ENCODE assay signal across 17 cellular contexts in genomic region chr4:6054162-6054922, GRCh38. TPM values are rescaled to one million over a fixed set of nuclear protein-coding genes. Genes with fewer than 3 reads are reported as not detected.
DNase-seq lines count a peak whose midpoint lies in the region; ATAC-seq, FAIRE-seq and TF ChIP-seq lines count a peak whose summit lies in the region.
"Had no signal": no experiment of that assay in that cellular context is flagged by ENCODE, and none has a peak within 500 bp of the region (broad histone marks: within the 10 kb centered on the region; RNA-seq: fewer than 3 reads in every experiment).

No MANE protein-coding gene starts in this region.

- no peak overlapping the region for H2BK120ac ChIP-seq in H1 (replicated peaks; ENCODE audit: low read depth, low read length)

- H3K4me1 Mint-ChIP-seq in GM23338, result peaks cover 4% of the 10 kb centered on the region; the same call in 1 of the 3 replicates
- no peaks in the 10 kb centered on the region for H3K4me1 Mint-ChIP-seq in activated CD4-positive, alpha-beta T cell treated with anti-CD3 and anti-CD28 coated beads for 36 hours

- DNase-seq in GM23338 (ENCODE audit: low spot score) (no peak), H1 (ENCODE audit: low read depth in 1 of 2, low spot score in 2 of 2) (no peak), sigmoid colon (peak; percentile 49), SKM-1 (lab: John Stamatoyannopoulos, UW; ENCODE audit: unreplicated experiment) (no peak)
- DNase-seq in stimulated activated CD4-positive, alpha-beta T cell treated with anti-CD3 and anti-CD28 coated beads, Interleukin-2, amount 100 ng/mL, for 48 hours, result no peak
- no peak for DNase-seq in activated CD4-positive, alpha-beta T cell treated with anti-CD3 and anti-CD28 coated beads for 36 hours
- DNase-seq: BE2C; CD4-positive, alpha-beta memory T cell; DMS79; GM23248 had no signal

- WGBS in H1 (ENCODE audit: extremely low coverage in 1 of 2, insufficient coverage in 1 of 2, insufficient read length in 1 of 2, insufficient replicate concordance in 2 of 2, low coverage in 1 of 2, low lambda C conversion rate in 2 of 2, missing lambda C conversion rate in 1 of 2), 2 experiments, result 86% methylated on average over 16 of the region's 16 CpGs; no CpG with 5 or more reads in 1 of the 2 experiments
- 67 to 72% methylated on average over 16 of the region's 16 CpGs for WGBS in sigmoid colon, 2 donors

- H4K20me1 ChIP-seq in GM23338 (replicated peaks; ENCODE audit: insufficient read depth) (no peaks in the 10 kb centered on the region), H1 (replicated peaks in 1 of 2; ENCODE audit: control insufficient read depth in 1 of 2, insufficient read depth in 2 of 2, low read length in 2 of 2) (peaks cover 0 to 1% of the 10 kb centered on the region in 2 experiments)

- no peak overlapping the region for H2BK20ac ChIP-seq in H1 (ENCODE audit: low read length)

- no peak overlapping the region for H4K5ac ChIP-seq in H1 (ENCODE audit: insufficient read length, low read depth, low read length)

- H3K4me3 Mint-ChIP-seq in GM23338, result no peak overlapping the region
- H3K4me3 Mint-ChIP-seq in activated CD4-positive, alpha-beta T cell treated with anti-CD3 and anti-CD28 coated beads for 36 hours, result no peak overlapping the region
- H3K4me3 Mint-ChIP-seq: CD4-positive, alpha-beta memory T cell had no signal

- TF ChIP-seq POLR2A in H1 (IDR thresholded peaks at IDR 0.05; ENCODE audit: control extremely low read depth in 1 of 2, low read depth in 2 of 2, low read length in 2 of 2), result no peak
- TF ChIP-seq POLR2A in sigmoid colon (IDR thresholded peaks at IDR 0.05), result no peak

- no peak overlapping the region for H2BK15ac ChIP-seq in H1 (ENCODE audit: low read length)

- ATAC-seq in GM23338, result peak; percentile 49; the same call in 2 of the 3 replicates
- ATAC-seq in activated CD4-positive, alpha-beta T cell treated with anti-CD3 and anti-CD28 coated beads for 36 hours, result no peak
- ATAC-seq: GM12878 had no signal

- no peaks in the 10 kb centered on the region for H3K4me1 ChIP-seq in GM23338 (ENCODE audit: insufficient read depth)
- no peaks in the 10 kb centered on the region; a peak in 1 of 7 replicates for H3K4me1 ChIP-seq in H1 (replicated peaks in 1 of 4; ENCODE audit: control insufficient read depth in 3 of 4, insufficient read depth in 4 of 4, low read length in 3 of 4)
- H3K4me1 ChIP-seq in sigmoid colon, result no peaks in the 10 kb centered on the region
- H3K4me1 ChIP-seq: BE2C, HAP-1 had no signal

- H4K8ac ChIP-seq in H1 (ENCODE audit: extremely low read depth, insufficient read depth, low read length), result no peak overlapping the region

- peaks cover 1% of the 10 kb centered on the region for H3K27me3 Mint-ChIP-seq in GM23338 (ENCODE audit: insufficient read depth, low read depth, poor library complexity)
- H3K27me3 Mint-ChIP-seq in activated CD4-positive, alpha-beta T cell treated with anti-CD3 and anti-CD28 coated beads for 36 hours, result no peaks in the 10 kb centered on the region
- H3K27me3 Mint-ChIP-seq: CD4-positive, alpha-beta memory T cell had no signal

- TF ChIP-seq EP300 in H1 (IDR thresholded peaks at IDR 0.05; ENCODE audit: borderline replicate concordance in 1 of 2, low read depth in 2 of 2, low read length in 2 of 2) (no peak), sigmoid colon (IDR thresholded peaks at IDR 0.05) (no peak)

- no peak overlapping the region for H2BK5ac ChIP-seq in H1 (ENCODE audit: low read depth, low read length)

- no peak overlapping the region for H3K27ac Mint-ChIP-seq in GM23338
- no peak overlapping the region for H3K27ac Mint-ChIP-seq in activated CD4-positive, alpha-beta T cell treated with anti-CD3 and anti-CD28 coated beads for 36 hours

- no peaks in the 10 kb centered on the region for H3F3A ChIP-seq in GM23338 (replicated peaks; ENCODE audit: low read depth)

- H2AFZ ChIP-seq in GM23338 (no peak overlapping the region), H1 (ENCODE audit: low read length) (no peak overlapping the region)
- H2AFZ ChIP-seq: GM23248 had no signal

- no peaks in the 10 kb centered on the region for H3K9me2 ChIP-seq in GM23338 (ENCODE audit: insufficient read depth)

- H3K4me2 ChIP-seq in GM23338 (no peak overlapping the region), H1 (ENCODE audit: insufficient read depth in 1 of 2, low read depth in 2 of 2, low read length in 2 of 2) (no peak overlapping the region)

- no peak overlapping the region for H3K23ac ChIP-seq in H1 (ENCODE audit: insufficient read length)

- H3K4me3 ChIP-seq in GM23338 (no peak overlapping the region), H1 (ENCODE audit: extremely low read depth in 1 of 4, insufficient read depth in 2 of 4, low read depth in 3 of 4, low read length in 4 of 4) (no peak overlapping the region), sigmoid colon (no peak overlapping the region)
- H3K4me3 ChIP-seq: GM12878, GM23248, HAP-1 had no signal

- POLR2A ChIA-PET in H1 (lab: Charles Lee; ENCODE audit: partially characterized antibody), result interaction anchor here (1.2 kb wide), 1 partner anchor 17 kb away, joined by 4 read pairs; no protein-coding TSS in a partner anchor
- POLR2A ChIA-PET in activated CD4-positive, alpha-beta T cell treated with anti-CD3 and anti-CD28 coated beads for 36 hours (lab: Charles Lee), result no interaction called here

- H3K27ac ChIP-seq in GM23338 (ENCODE audit: low read depth) (no peak overlapping the region), angular gyrus (ENCODE audit: low read depth, low read length) (peak overlapping the region; percentile 44), H1 (ENCODE audit: low read depth, low read length) (no peak overlapping the region), sigmoid colon (no peak overlapping the region)
- H3K27ac ChIP-seq: C4-2B, GM23248 had no signal

- CTCF ChIA-PET in H1 (lab: Charles Lee; ENCODE audit: partially characterized antibody), result interaction anchor here (0.7 to 2.2 kb wide), 7 partner anchors 10 to 144 kb away, joined by 3 to 7 read pairs (median 5); no protein-coding TSS in a partner anchor
- CTCF ChIA-PET in activated CD4-positive, alpha-beta T cell treated with anti-CD3 and anti-CD28 coated beads for 36 hours (lab: Charles Lee), result no interaction called here

- peaks cover 24% of the 10 kb centered on the region for H3K36me3 Mint-ChIP-seq in GM23338 (ENCODE audit: low read depth)
- peaks cover 1% of the 10 kb centered on the region for H3K36me3 Mint-ChIP-seq in activated CD4-positive, alpha-beta T cell treated with anti-CD3 and anti-CD28 coated beads for 36 hours (ENCODE audit: low read depth)

- no peaks in the 10 kb centered on the region for H3K9me3 ChIP-seq in H1 (ENCODE audit: insufficient read depth in 2 of 2, low read depth in 1 of 2, low read length in 1 of 2)
- H3K9me3 ChIP-seq in sigmoid colon, result peaks cover 9 to 16% (median 11%) of the 10 kb centered on the region in 4 donors
- H3K9me3 ChIP-seq: BE2C, HAP-1 had no signal

- H4K91ac ChIP-seq in H1 (replicated peaks; ENCODE audit: insufficient read length, low read length), result no peak overlapping the region

- H3K27me3 ChIP-seq in GM23338 (ENCODE audit: insufficient read depth), result no peaks in the 10 kb centered on the region
- H3K27me3 ChIP-seq in H1 (replicated peaks in 1 of 4; ENCODE audit: control insufficient read depth in 3 of 4, extremely low read depth in 1 of 4, insufficient read depth in 3 of 4, low read length in 3 of 4), result no peaks in the 10 kb centered on the region; a peak in 2 of 7 replicates
- H3K27me3 ChIP-seq in sigmoid colon, result no peaks in the 10 kb centered on the region
- H3K27me3 ChIP-seq: BE2C had no signal

- no peaks in the 10 kb centered on the region; the same call in 1 of the 2 replicates for H3K36me3 ChIP-seq in GM23338 (ENCODE audit: insufficient read depth)
- no peaks in the 10 kb centered on the region for H3K36me3 ChIP-seq in H1 (ENCODE audit: control insufficient read depth in 2 of 4, insufficient read depth in 4 of 4, low read length in 3 of 4)
- H3K36me3 ChIP-seq in sigmoid colon, result no peaks in the 10 kb centered on the region
- H3K36me3 ChIP-seq: HAP-1 had no signal

- H3K56ac ChIP-seq in H1 (replicated peaks; ENCODE audit: insufficient read length, low read depth, low read length), result no peak overlapping the region

- no peaks in the 10 kb centered on the region for H3K23me2 ChIP-seq in H1 (ENCODE audit: low read depth, low read length)

- H2AK5ac ChIP-seq in H1 (ENCODE audit: low read depth, low read length), result no peak overlapping the region

- H2BK12ac ChIP-seq in H1 (ENCODE audit: low read depth, low read length), result 0 out of 2 replicates have a peak overlapping the region, but pooled peaks have one; percentile 3

- TF ChIP-seq RAD21 in H1 (IDR thresholded peaks at IDR 0.05 in 1 of 2, conservative IDR thresholded peaks at IDR 0.05 in 1 of 2; ENCODE audit: low read depth in 2 of 2, low read length in 2 of 2), result no peak

- no peak overlapping the region for H3K4ac ChIP-seq in H1 (replicated peaks; ENCODE audit: insufficient read length, low read depth, low read length)

- no peak for FAIRE-seq in H1 (lab: Jason Lieb, UNC)
- FAIRE-seq: GM12878, GM18507 had no signal

- H3K9ac ChIP-seq in H1 (replicated peaks in 1 of 4; ENCODE audit: extremely low read depth in 1 of 4, low read depth in 3 of 4, low read length in 3 of 4), result no peak overlapping the region
- H3K9ac ChIP-seq: GM23248 had no signal

- TF ChIP-seq CTCF in GM23338 (conservative IDR thresholded peaks at IDR 0.05; ENCODE audit: low read depth in 2 of 2) (no peak), H1 (IDR thresholded peaks at IDR 0.05; ENCODE audit: control extremely low read depth in 1 of 3, insufficient read depth in 1 of 3, low read depth in 1 of 3, low read length in 3 of 3) (no peak), sigmoid colon (IDR thresholded peaks at IDR 0.05) (no peak)

- intact Hi-C loops in sigmoid colon (cut with DNase I), result no loop called here
- intact Hi-C loops in activated CD4-positive, alpha-beta T cell treated with anti-CD3 and anti-CD28 coated beads for 36 hours (cut with DNase I, micrococcal nuclease), result no loop called here

- H3K79me2 ChIP-seq in GM23338 (replicated peaks; ENCODE audit: insufficient read depth), result no peaks in the 10 kb centered on the region
- no peaks in the 10 kb centered on the region for H3K79me2 ChIP-seq in H1 (ENCODE audit: control insufficient read depth in 1 of 2, insufficient read depth in 2 of 2, low read length in 2 of 2)

- peaks cover 24% of the 10 kb centered on the region for H3K9me3 Mint-ChIP-seq in GM23338
- peaks cover 12% of the 10 kb centered on the region for H3K9me3 Mint-ChIP-seq in activated CD4-positive, alpha-beta T cell treated with anti-CD3 and anti-CD28 coated beads for 36 hours (ENCODE audit: low read depth)

- H3K18ac ChIP-seq in H1 (ENCODE audit: extremely low read depth, low read length), result no peak overlapping the region

- no peaks in the 10 kb centered on the region for H3K79me1 ChIP-seq in H1 (ENCODE audit: low read depth, low read length)

- no peak overlapping the region for H3K14ac ChIP-seq in H1 (ENCODE audit: insufficient read length)

RNA-seq across cellular contexts. Expression of gene C4orf50, which starts 36.1 kb away (rescaled TPM):
- total RNA-seq in GM23338 (2014; rRNA removed; shearing (Covaris generic)), result 0.19 and 0.31 TPM in 2 replicates
- polyA plus RNA-seq in GM23338 (2016; fragmentation: Nextera tagmentation; extraction: Ambion mirVana) (0.06 TPM in 1 of 2 replicates, not detected in the other), H1 (2011; rRNA removed) (0.08 and 0.16 TPM in 2 replicates), sigmoid colon (under 1 TPM in 2 of 3 donors, not detected in 1; under 0.01 to 0.17 TPM)
- total RNA-seq in H1 (2021; fragmentation: NEBNext Ultra II Directional; extraction: Animal tissue kit (Norgen Biotek cat#: 25700)), result 0.22 and 0.23 TPM in 2 replicates
- 0.14 TPM for polyA plus RNA-seq in H1 (2011; cell fraction: cytosol; rRNA removed)
- polyA plus RNA-seq in H1 (2011; cell fraction: nucleus; rRNA removed), result 0.44 TPM
- 0.15 to 0.25 TPM (median 0.20 TPM) in 4 replicates for polyA plus RNA-seq in H1 (2012, experiment 1 of 2)
- 0.04 TPM for polyA plus RNA-seq in H1 (2012, experiment 2 of 2)
- 0.06 TPM for polyA plus RNA-seq in H1 (2013, experiment 1 of 2)
- polyA plus RNA-seq in H1 (2013, experiment 2 of 2), result 0.09 TPM
- 0.32 and 0.46 TPM in 2 replicates for polyA minus RNA-seq in H1 (2011; rRNA and poly(A)+ RNA removed)
- polyA minus RNA-seq in H1 (2011; cell fraction: cytosol; rRNA and poly(A)+ RNA removed), result 0.22 TPM
- polyA minus RNA-seq in H1 (2011; cell fraction: nucleus; rRNA and poly(A)+ RNA removed), result 0.70 TPM
- under 1 TPM; 0.16 to 0.83 (median 0.70) TPM for total RNA-seq in sigmoid colon
- total RNA-seq in activated CD4-positive, alpha-beta T cell treated with anti-CD3 and anti-CD28 coated beads for 36 hours, result under 1 TPM; 0.05 TPM
- total RNA-seq: G401, GM23248, HT1080 had no signal
- polyA plus RNA-seq: GM23248 had no signal
